In genomic region chr16:57153841-57154240, GRCh38 we compare ENCODE assay signal across 23 cellular contexts.
"Had no signal": no experiment of that assay in that cellular context is flagged by ENCODE, and none has a peak within 500 bp of the region (broad histone marks: within the 10 kb centered on the region; RNA-seq: fewer than 3 reads in every experiment).

No MANE protein-coding gene starts in this region.

- H3K27me3 Mint-ChIP-seq: activated B cell treated with CpG ODN at 0.5 μM for 24 hours; activated CD4-positive, alpha-beta T cell treated with anti-CD3 and anti-CD28 coated beads for 36 hours; activated naive CD4-positive, alpha-beta T cell treated with anti-CD3 and anti-CD28 coated beads, Interleukin-2, amount 10 ng/mL, durations not matched to agents 7 days and 5 days; naive thymus-derived CD4-positive, alpha-beta T cell; stimulated activated memory B cell treated with anti-CD40 and anti-IgM and Interleukin-4, amounts not matched to agents 10 μg/mL and 1 μg/mL and 100 μg/mL, for 72 hours; type B pancreatic cell had no signal

- H3K4me3 ChIP-seq: cardiac muscle cell, lower lobe of right lung, ovary, prostate gland, skin epidermis, testis, vagina had no signal

- H3K27ac ChIP-seq: cardiac muscle cell, foreskin keratinocyte, lower lobe of right lung, ovary, prostate gland, skin epidermis, testis, vagina had no signal

- FAIRE-seq: kidney had no signal

- H3K4me1 ChIP-seq: foreskin keratinocyte, prostate gland had no signal

- H3K9me3 Mint-ChIP-seq: activated B cell treated with CpG ODN at 0.5 μM for 24 hours; activated naive CD4-positive, alpha-beta T cell treated with anti-CD3 and anti-CD28 coated beads, Interleukin-2, amount 10 ng/mL, durations not matched to agents 7 days and 5 days; activated T-cell treated with anti-CD3 and anti-CD28 coated beads, Interleukin-2, amount 50 U/mL, for 4 hours; naive thymus-derived CD4-positive, alpha-beta T cell; stimulated activated memory B cell treated with anti-CD40 and anti-IgM and Interleukin-4, amounts not matched to agents 10 μg/mL and 1 μg/mL and 100 μg/mL, for 72 hours; type B pancreatic cell had no signal

- ATAC-seq: activated CD4-positive, alpha-beta T cell treated with anti-CD3 and anti-CD28 coated beads for 36 hours; activated T-cell treated with anti-CD3 and anti-CD28 coated beads, Interleukin-2, amount 50 U/mL, for 4 hours; foreskin keratinocyte; lower lobe of right lung; naive thymus-derived CD4-positive, alpha-beta T cell; stimulated activated memory B cell treated with anti-CD40 and anti-IgM and Interleukin-4, amounts not matched to agents 10 μg/mL and 1 μg/mL and 100 μg/mL, for 72 hours had no signal

- H3K4me1 Mint-ChIP-seq: activated B cell treated with CpG ODN at 0.5 μM for 24 hours had no signal

- H3K4me3 Mint-ChIP-seq: activated B cell treated with CpG ODN at 0.5 μM for 24 hours; activated CD4-positive, alpha-beta T cell treated with anti-CD3 and anti-CD28 coated beads for 36 hours; activated naive CD4-positive, alpha-beta T cell treated with anti-CD3 and anti-CD28 coated beads, Interleukin-2, amount 10 ng/mL, durations not matched to agents 7 days and 5 days; activated T-cell treated with anti-CD3 and anti-CD28 coated beads, Interleukin-2, amount 50 U/mL, for 4 hours; stimulated activated memory B cell treated with anti-CD40 and anti-IgM and Interleukin-4, amounts not matched to agents 10 μg/mL and 1 μg/mL and 100 μg/mL, for 72 hours; type B pancreatic cell had no signal

- H3K27ac Mint-ChIP-seq: activated B cell treated with CpG ODN at 0.5 μM for 24 hours; activated naive CD4-positive, alpha-beta T cell treated with anti-CD3 and anti-CD28 coated beads, Interleukin-2, amount 10 ng/mL, durations not matched to agents 7 days and 5 days; stimulated activated memory B cell treated with anti-CD40 and anti-IgM and Interleukin-4, amounts not matched to agents 10 μg/mL and 1 μg/mL and 100 μg/mL, for 72 hours; type B pancreatic cell had no signal

- H3K9me3 ChIP-seq: lower lobe of right lung, ovary, prostate gland, testis, vagina had no signal

- DNase-seq: activated B cell treated with CpG ODN at 0.5 μM for 24 hours; activated CD4-positive, alpha-beta T cell treated with anti-CD3 and anti-CD28 coated beads for 36 hours; activated CD4-positive, alpha-beta T cell treated with anti-CD3 and anti-CD28 coated beads, Interleukin-2, amount 50 U/mL, for 4 hours; activated CD8-positive, alpha-beta memory T cell treated with anti-CD3 and anti-CD28 coated beads, Interleukin-2, amount 50 U/mL, for 48 hours; activated effector memory CD4-positive, alpha-beta T cell treated with anti-CD3 and anti-CD28 coated beads, Interleukin-2, amount 50 U/mL, for 16 hours; activated naive CD4-positive, alpha-beta T cell treated with anti-CD3 and anti-CD28 coated beads, Interleukin-2, amount 10 ng/mL, durations not matched to agents 7 days and 5 days; activated T-cell treated with anti-CD3 and anti-CD28 coated beads, Interleukin-2, amount 50 U/mL, for 4 hours; cortex of kidney; erythroblast; foreskin keratinocyte; kidney; lower lobe of right lung; naive thymus-derived CD4-positive, alpha-beta T cell; ovary; stimulated activated CD4-positive, alpha-beta T cell treated with anti-CD3 and anti-CD28 coated beads, Interleukin-1b, Interleukin-23, amount 100 ng/mL, for 48 hours; T1000; testis had no signal

- H3K36me3 ChIP-seq: ovary had no signal

- H3K27me3 ChIP-seq: cardiac muscle cell, foreskin keratinocyte, ovary, testis, vagina had no signal
